In the genomic region with DNA sequence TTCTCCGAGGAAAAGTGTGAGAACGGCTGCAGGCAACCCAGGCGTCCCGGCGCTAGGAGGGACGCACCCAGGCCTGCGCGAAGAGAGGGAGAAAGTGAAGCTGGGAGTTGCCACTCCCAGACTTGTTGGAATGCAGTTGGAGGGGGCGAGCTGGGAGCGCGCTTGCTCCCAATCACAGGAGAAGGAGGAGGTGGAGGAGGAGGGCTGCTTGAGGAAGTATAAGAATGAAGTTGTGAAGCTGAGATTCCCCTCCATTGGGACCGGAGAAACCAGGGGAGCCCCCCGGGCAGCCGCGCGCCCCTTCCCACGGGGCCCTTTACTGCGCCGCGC, we compare ENCODE assay signal across 1 cellular context.
A peak's percentile ranks its signal among the peaks of the same experiment; 100 is the strongest.
TF ChIP-seq lines count a peak whose summit lies in the region.

A gene (plus strand): TSS at position 247 of the 330 bp plus-strand sequence. CDS start 175 bp downstream, outside the sequence.

TF ChIP-seq in WTC11, 78 proteins besides CTCF, POLR2A, EP300 and RAD21 (continued from another document):
- TF ChIP-seq, protein P1, sequence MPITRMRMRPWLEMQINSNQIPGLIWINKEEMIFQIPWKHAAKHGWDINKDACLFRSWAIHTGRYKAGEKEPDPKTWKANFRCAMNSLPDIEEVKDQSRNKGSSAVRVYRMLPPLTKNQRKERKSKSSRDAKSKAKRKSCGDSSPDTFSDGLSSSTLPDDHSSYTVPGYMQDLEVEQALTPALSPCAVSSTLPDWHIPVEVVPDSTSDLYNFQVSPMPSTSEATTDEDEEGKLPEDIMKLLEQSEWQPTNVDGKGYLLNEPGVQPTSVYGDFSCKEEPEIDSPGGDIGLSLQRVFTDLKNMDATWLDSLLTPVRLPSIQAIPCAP (CRISPR knock-in tag; IDR thresholded peaks at IDR 0.05) = no peak
- no peak for TF ChIP-seq NFYB (CRISPR knock-in tag; conservative IDR thresholded peaks at IDR 0.05; ENCODE audit: low read depth)
- TF ChIP-seq, protein P2, sequence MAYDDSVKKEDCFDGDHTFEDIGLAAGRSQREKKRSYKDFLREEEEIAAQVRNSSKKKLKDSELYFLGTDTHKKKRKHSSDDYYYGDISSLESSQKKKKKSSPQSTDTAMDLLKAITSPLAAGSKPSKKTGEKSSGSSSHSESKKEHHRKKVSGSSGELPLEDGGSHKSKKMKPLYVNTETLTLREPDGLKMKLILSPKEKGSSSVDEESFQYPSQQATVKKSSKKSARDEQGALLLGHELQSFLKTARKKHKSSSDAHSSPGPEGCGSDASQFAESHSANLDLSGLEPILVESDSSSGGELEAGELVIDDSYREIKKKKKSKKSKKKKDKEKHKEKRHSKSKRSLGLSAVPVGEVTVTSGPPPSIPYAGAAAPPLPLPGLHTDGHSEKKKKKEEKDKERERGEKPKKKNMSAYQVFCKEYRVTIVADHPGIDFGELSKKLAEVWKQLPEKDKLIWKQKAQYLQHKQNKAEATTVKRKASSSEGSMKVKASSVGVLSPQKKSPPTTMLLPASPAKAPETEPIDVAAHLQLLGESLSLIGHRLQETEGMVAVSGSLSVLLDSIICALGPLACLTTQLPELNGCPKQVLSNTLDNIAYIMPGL (CRISPR knock-in tag; IDR thresholded peaks at IDR 0.05) = no peak
- no peak for TF ChIP-seq ZNF232 (CRISPR knock-in tag; IDR thresholded peaks at IDR 0.05)
- TF ChIP-seq, protein P3, sequence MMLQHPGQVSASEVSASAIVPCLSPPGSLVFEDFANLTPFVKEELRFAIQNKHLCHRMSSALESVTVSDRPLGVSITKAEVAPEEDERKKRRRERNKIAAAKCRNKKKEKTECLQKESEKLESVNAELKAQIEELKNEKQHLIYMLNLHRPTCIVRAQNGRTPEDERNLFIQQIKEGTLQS (CRISPR knock-in tag; conservative IDR thresholded peaks at IDR 0.05) = no peak
- no peak for TF ChIP-seq FOXJ3 (CRISPR knock-in tag; IDR thresholded peaks at IDR 0.05; ENCODE audit: borderline replicate concordance)
- TF ChIP-seq ATF1 (CRISPR knock-in tag; IDR thresholded peaks at IDR 0.05) = no peak
- TF ChIP-seq RELA (CRISPR knock-in tag; IDR thresholded peaks at IDR 0.05; ENCODE audit: borderline replicate concordance) = no peak
- TF ChIP-seq TEAD4 (CRISPR knock-in tag; IDR thresholded peaks at IDR 0.05) = peak; percentile 66; the same call in 1 of the 2 replicates
- no peak for TF ChIP-seq NFATC4 (CRISPR knock-in tag; IDR thresholded peaks at IDR 0.05)
- no peak for TF ChIP-seq NR2C2 (CRISPR knock-in tag; IDR thresholded peaks at IDR 0.05)
- TF ChIP-seq, protein P4, sequence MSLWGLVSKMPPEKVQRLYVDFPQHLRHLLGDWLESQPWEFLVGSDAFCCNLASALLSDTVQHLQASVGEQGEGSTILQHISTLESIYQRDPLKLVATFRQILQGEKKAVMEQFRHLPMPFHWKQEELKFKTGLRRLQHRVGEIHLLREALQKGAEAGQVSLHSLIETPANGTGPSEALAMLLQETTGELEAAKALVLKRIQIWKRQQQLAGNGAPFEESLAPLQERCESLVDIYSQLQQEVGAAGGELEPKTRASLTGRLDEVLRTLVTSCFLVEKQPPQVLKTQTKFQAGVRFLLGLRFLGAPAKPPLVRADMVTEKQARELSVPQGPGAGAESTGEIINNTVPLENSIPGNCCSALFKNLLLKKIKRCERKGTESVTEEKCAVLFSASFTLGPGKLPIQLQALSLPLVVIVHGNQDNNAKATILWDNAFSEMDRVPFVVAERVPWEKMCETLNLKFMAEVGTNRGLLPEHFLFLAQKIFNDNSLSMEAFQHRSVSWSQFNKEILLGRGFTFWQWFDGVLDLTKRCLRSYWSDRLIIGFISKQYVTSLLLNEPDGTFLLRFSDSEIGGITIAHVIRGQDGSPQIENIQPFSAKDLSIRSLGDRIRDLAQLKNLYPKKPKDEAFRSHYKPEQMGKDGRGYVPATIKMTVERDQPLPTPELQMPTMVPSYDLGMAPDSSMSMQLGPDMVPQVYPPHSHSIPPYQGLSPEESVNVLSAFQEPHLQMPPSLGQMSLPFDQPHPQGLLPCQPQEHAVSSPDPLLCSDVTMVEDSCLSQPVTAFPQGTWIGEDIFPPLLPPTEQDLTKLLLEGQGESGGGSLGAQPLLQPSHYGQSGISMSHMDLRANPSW (CRISPR knock-in tag; conservative IDR thresholded peaks at IDR 0.05; ENCODE audit: low read depth) = no peak
- TF ChIP-seq, protein P5, sequence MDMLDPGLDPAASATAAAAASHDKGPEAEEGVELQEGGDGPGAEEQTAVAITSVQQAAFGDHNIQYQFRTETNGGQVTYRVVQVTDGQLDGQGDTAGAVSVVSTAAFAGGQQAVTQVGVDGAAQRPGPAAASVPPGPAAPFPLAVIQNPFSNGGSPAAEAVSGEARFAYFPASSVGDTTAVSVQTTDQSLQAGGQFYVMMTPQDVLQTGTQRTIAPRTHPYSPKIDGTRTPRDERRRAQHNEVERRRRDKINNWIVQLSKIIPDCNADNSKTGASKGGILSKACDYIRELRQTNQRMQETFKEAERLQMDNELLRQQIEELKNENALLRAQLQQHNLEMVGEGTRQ (CRISPR knock-in tag; IDR thresholded peaks at IDR 0.05) = no peak
- TF ChIP-seq ZNF263 (CRISPR knock-in tag; IDR thresholded peaks at IDR 0.05; ENCODE audit: low read depth) = no peak
